ENCODE assay signal across 1 cellular context in genomic region chr12:5969156-5969973, GRCh38.
TF ChIP-seq lines count a peak whose summit lies in the region.

No MANE protein-coding gene starts in this region.

TF ChIP-seq in H1, 55 proteins besides CTCF, POLR2A, EP300 and RAD21:
- no peak for TF ChIP-seq NRF1 (IDR thresholded peaks at IDR 0.05; ENCODE audit: low read depth, low read length)
- no peak for TF ChIP-seq POU5F1 (IDR thresholded peaks at IDR 0.05; ENCODE audit: low read depth, low read length)
